ENCODE assay signal across 21 cellular contexts in genomic region chr20:53874104-53874503, GRCh38.
"Had no signal": no experiment of that assay in that cellular context is flagged by ENCODE, and none has a peak within 500 bp of the region (broad histone marks: within the 10 kb centered on the region; RNA-seq: fewer than 3 reads in every experiment).

No MANE protein-coding gene starts in this region.

- H3K27ac ChIP-seq: dorsolateral prefrontal cortex, tibial nerve, upper lobe of right lung, vagina had no signal

- H3K36me3 Mint-ChIP-seq: stimulated activated memory B cell treated with anti-CD40 and anti-IgM and Interleukin-4, amounts not matched to agents 10 μg/mL and 1 μg/mL and 100 μg/mL, for 72 hours had no signal

- H3K27me3 Mint-ChIP-seq: stimulated activated memory B cell treated with anti-CD40 and anti-IgM and Interleukin-4, amounts not matched to agents 10 μg/mL and 1 μg/mL and 100 μg/mL, for 72 hours; stimulated activated naive CD8-positive, alpha-beta T cell treated with anti-CD3 and anti-CD28 coated beads, Interleukin-15, Interleukin-2, amounts not matched to agents 100 ng/mL and 50 ng/mL, for 24 hours had no signal

- H3K4me3 Mint-ChIP-seq: nephron progenitor cell; stimulated activated memory B cell treated with anti-CD40 and anti-IgM and Interleukin-4, amounts not matched to agents 10 μg/mL and 1 μg/mL and 100 μg/mL, for 72 hours had no signal

- H3K9me3 Mint-ChIP-seq: nephron progenitor cell; stimulated activated memory B cell treated with anti-CD40 and anti-IgM and Interleukin-4, amounts not matched to agents 10 μg/mL and 1 μg/mL and 100 μg/mL, for 72 hours; stimulated activated naive CD8-positive, alpha-beta T cell treated with anti-CD3 and anti-CD28 coated beads, Interleukin-15, Interleukin-2, amounts not matched to agents 100 ng/mL and 50 ng/mL, for 24 hours had no signal

- H3K4me3 ChIP-seq: dorsolateral prefrontal cortex, heart left ventricle, lung, spleen, tibial nerve, upper lobe of right lung, vagina had no signal

- H3K9me3 ChIP-seq: heart left ventricle, spleen, tibial nerve, upper lobe of right lung, vagina had no signal

- H3K27ac Mint-ChIP-seq: nephron progenitor cell had no signal

- H3K36me3 ChIP-seq: heart left ventricle, spleen, tibial nerve, upper lobe of right lung, vagina had no signal

- ATAC-seq: heart left ventricle; left colon; left ventricle myocardium superior; sciatic nerve; stimulated activated memory B cell treated with anti-CD40 and anti-IgM and Interleukin-4, amounts not matched to agents 10 μg/mL and 1 μg/mL and 100 μg/mL, for 72 hours; upper lobe of right lung had no signal

- H3K27me3 ChIP-seq: dorsolateral prefrontal cortex, heart left ventricle, spleen, tibial nerve, upper lobe of right lung, vagina had no signal

- DNase-seq: dorsolateral prefrontal cortex; effector CD8-positive, alpha-beta T cell; heart left ventricle; hippocampal formation; left colon; left ventricle myocardium superior; mesenchymal stem cell; midbrain; nephron progenitor cell; posterior cingulate gyrus; spleen; stimulated activated CD4-positive, alpha-beta T cell treated with anti-CD3 and anti-CD28 coated beads, Interleukin-15, amount 100 ng/mL, for 24 hours; stimulated activated CD4-positive, alpha-beta T cell treated with anti-CD3 and anti-CD28 coated beads, Interleukin-1b, Interleukin-23, amount 100 ng/mL, for 48 hours; stimulated activated CD4-positive, alpha-beta T cell treated with anti-CD3 and anti-CD28 coated beads, Interleukin-4, amount 100 ng/mL, for 24 hours; upper lobe of right lung had no signal
